Comparison of ENCODE assay signal across 8 cellular contexts in genomic region chr6:30541515-30542403, GRCh38. TPM values are rescaled to one million over a fixed set of nuclear protein-coding genes. Genes with fewer than 3 reads are reported as not detected.
DNase-seq lines count a peak whose midpoint lies in the region; ATAC-seq and TF ChIP-seq lines count a peak whose summit lies in the region.

No MANE protein-coding gene starts in this region.

- POLR2A ChIA-PET in naive thymus-derived CD8-positive, alpha-beta T cell (lab: Charles Lee): interaction anchor here (0.5 to 12.6 kb wide), 38 partner anchors 9 to 196 kb away, joined by 3 to 211 read pairs (median 4); partner anchors contain the start of genes ABCF1, C6orf136, GNL1 and HLA-E

- no peaks in the 10 kb centered on the region for H3K79me2 ChIP-seq in fibroblast of lung (ENCODE audit: control insufficient read depth, insufficient read depth, low read length)

- no peak overlapping the region for H2AFZ ChIP-seq in fibroblast of lung (ENCODE audit: low read length)

- peak; percentile 72 to 78 for ATAC-seq in naive thymus-derived CD8-positive, alpha-beta T cell
- ATAC-seq in stimulated activated effector memory CD8-positive, alpha-beta T cell treated with anti-CD3 and anti-CD28 coated beads, Interleukin-12 subunit alpha, Interleukin-12 subunit beta, amount 100 ng/mL, for 72 hours: peak; percentile 89
- ATAC-seq in HG02571 (IDR thresholded peaks at IDR 0.05; ENCODE audit: unreplicated experiment): no peak

- H3K36me3 ChIP-seq in fibroblast of lung (ENCODE audit: control insufficient read depth, insufficient read depth, low read length): peaks cover 6% of the 10 kb centered on the region

- no peaks in the 10 kb centered on the region for H4K20me1 ChIP-seq in fibroblast of lung (ENCODE audit: control insufficient read depth, extremely low read depth, insufficient read depth, low read length)

- H3K9ac ChIP-seq in fibroblast of lung (ENCODE audit: insufficient read depth, low read length): no peak overlapping the region

- H3K27me3 Mint-ChIP-seq in naive thymus-derived CD8-positive, alpha-beta T cell: no peaks in the 10 kb centered on the region

- peaks cover 0 to 7% (median 0%) of the 10 kb centered on the region in 3 donors for H3K36me3 Mint-ChIP-seq in naive thymus-derived CD8-positive, alpha-beta T cell
- H3K36me3 Mint-ChIP-seq in stimulated activated effector memory CD8-positive, alpha-beta T cell treated with anti-CD3 and anti-CD28 coated beads, Interleukin-12 subunit alpha, Interleukin-12 subunit beta, amount 100 ng/mL, for 72 hours: peaks cover 14% of the 10 kb centered on the region

- H3K9me3 ChIP-seq in fibroblast of lung (ENCODE audit: control insufficient read depth, insufficient read depth, low read depth, low read length): no peaks in the 10 kb centered on the region

- H3K4me1 Mint-ChIP-seq in naive thymus-derived CD8-positive, alpha-beta T cell: peaks cover 27 to 36% (median 32%) of the 10 kb centered on the region in 4 donors
- peaks cover 33% of the 10 kb centered on the region for H3K4me1 Mint-ChIP-seq in stimulated activated effector memory CD8-positive, alpha-beta T cell treated with anti-CD3 and anti-CD28 coated beads, Interleukin-12 subunit alpha, Interleukin-12 subunit beta, amount 100 ng/mL, for 72 hours

- H3K27ac ChIP-seq in fibroblast of lung (ENCODE audit: insufficient read depth, low read length): no peak overlapping the region

- no peaks in the 10 kb centered on the region for H3K27me3 ChIP-seq in fibroblast of lung (ENCODE audit: control insufficient read depth, insufficient read depth, low read length)

- H3K4me3 Mint-ChIP-seq in naive thymus-derived CD8-positive, alpha-beta T cell: peak overlapping the region; percentile 78 to 95 (median 90)
- H3K4me3 Mint-ChIP-seq in stimulated activated effector memory CD8-positive, alpha-beta T cell treated with anti-CD3 and anti-CD28 coated beads, Interleukin-12 subunit alpha, Interleukin-12 subunit beta, amount 100 ng/mL, for 72 hours: peak overlapping the region; percentile 70

- H3K9me3 Mint-ChIP-seq in naive thymus-derived CD8-positive, alpha-beta T cell: no peaks in the 10 kb centered on the region
- H3K9me3 Mint-ChIP-seq in stimulated activated effector memory CD8-positive, alpha-beta T cell treated with anti-CD3 and anti-CD28 coated beads, Interleukin-12 subunit alpha, Interleukin-12 subunit beta, amount 100 ng/mL, for 72 hours: no peaks in the 10 kb centered on the region

- H3K4me1 ChIP-seq in fibroblast of lung (ENCODE audit: control insufficient read depth, extremely low read depth, insufficient read depth, low read length): no peaks in the 10 kb centered on the region

- H3K27ac Mint-ChIP-seq in naive thymus-derived CD8-positive, alpha-beta T cell: peak overlapping the region; percentile 82 to 97 (median 93)
- peak overlapping the region; percentile 15 for H3K27ac Mint-ChIP-seq in stimulated activated effector memory CD8-positive, alpha-beta T cell treated with anti-CD3 and anti-CD28 coated beads, Interleukin-12 subunit alpha, Interleukin-12 subunit beta, amount 100 ng/mL, for 72 hours

- H3K4me2 ChIP-seq in fibroblast of lung (ENCODE audit: extremely low read depth, insufficient read depth, low read length): peak overlapping the region; percentile 61

- TF ChIP-seq CTCF in GM12864 (IDR thresholded peaks at IDR 0.05; ENCODE audit: low read depth, low read length, missing control alignments) (peak; percentile 99), fibroblast of lung (conservative IDR thresholded peaks at IDR 0.05 in 1 of 2, IDR thresholded peaks at IDR 0.05 in 1 of 2; ENCODE audit: low read depth in 1 of 2, low read length in 2 of 2) (peak; percentile 98 to 99)

- DNase-seq in GM12864 (ENCODE audit: low read depth) (peak; percentile 70), LHCN-M2 (ENCODE audit: low read depth) (peak; percentile 73), RPMI7951 (ENCODE audit: low read depth) (peak; percentile 78), fibroblast of lung (ENCODE audit: low read depth in 2 of 2) (peak; percentile 82 to 92)
- peak; percentile 68 to 70 for DNase-seq in activated T-helper 1 cell treated with anti-CD3 and anti-CD28 coated beads, Interleukin-2, amount 50 U/mL, for 16 hours (ENCODE audit: low read depth in 1 of 2, low spot score in 1 of 2)
- DNase-seq in naive thymus-derived CD8-positive, alpha-beta T cell: peak; percentile 64 to 90 (median 79)
- peak; percentile 75 to 82 for DNase-seq in stimulated activated effector memory CD8-positive, alpha-beta T cell treated with anti-CD3 and anti-CD28 coated beads, Interleukin-12 subunit alpha, Interleukin-12 subunit beta, amount 100 ng/mL, for 72 hours (ENCODE audit: low spot score in 2 of 2)

- H3K4me3 ChIP-seq in GM12864 (ENCODE audit: low read depth, low read length) (peak overlapping the region; percentile 36), fibroblast of lung (replicated peaks in 1 of 4; ENCODE audit: control extremely low read depth in 1 of 4, insufficient read depth in 1 of 4, low read depth in 3 of 4, low read length in 4 of 4) (peak overlapping the region in 3 of 4 experiments; percentile 1 to 50 (median 15))

RNA-seq across cellular contexts. Expression of gene GNL1, which starts 14.5 kb away (rescaled TPM):
- 51.1 TPM in 2 replicates for total RNA-seq in LHCN-M2 (2014; rRNA removed)
- polyA plus RNA-seq in LHCN-M2 (2012): 58.1 TPM
- total RNA-seq in RPMI7951 (2014; rRNA removed; shearing (Covaris generic)): 38.6 and 51.9 TPM in 2 replicates
- 50.1 and 67.0 TPM in 2 replicates for total RNA-seq in fibroblast of lung
- 33.4 and 35.2 TPM in 2 replicates for polyA plus RNA-seq in fibroblast of lung
- polyA plus RNA-seq in fibroblast of lung (2012): 57.9 and 66.9 TPM in 2 replicates
- polyA minus RNA-seq in fibroblast of lung (ENCODE audit: low replicate concordance): 67.2 and 135 TPM in 2 replicates
- 10 to 100 TPM; 78.0 to 80.7 TPM for total RNA-seq in naive thymus-derived CD8-positive, alpha-beta T cell
- 10 to 100 TPM; 24.7 to 34.1 (median 28.7) TPM for polyA plus RNA-seq in naive thymus-derived CD8-positive, alpha-beta T cell

RNA-seq across cellular contexts. Expression of gene PRR3, which starts 15.3 kb away (rescaled TPM):
- 9.6 and 13.7 TPM in 2 replicates for total RNA-seq in LHCN-M2 (2014; rRNA removed)
- 9.1 TPM for polyA plus RNA-seq in LHCN-M2 (2012)
- total RNA-seq in RPMI7951 (2014; rRNA removed; shearing (Covaris generic)): 6.9 and 9.6 TPM in 2 replicates
- total RNA-seq in fibroblast of lung: 5.1 and 6.6 TPM in 2 replicates
- polyA plus RNA-seq in fibroblast of lung: 19.0 and 23.2 TPM in 2 replicates
- 11.1 and 12.7 TPM in 2 replicates for polyA plus RNA-seq in fibroblast of lung (2012)
- polyA minus RNA-seq in fibroblast of lung (ENCODE audit: low replicate concordance): 29.1 and 35.8 TPM in 2 replicates
- total RNA-seq in naive thymus-derived CD8-positive, alpha-beta T cell: 10 to 100 TPM; 28.4 to 28.9 TPM
- polyA plus RNA-seq in naive thymus-derived CD8-positive, alpha-beta T cell: 10 to 100 TPM in 1 of 3 donors, 1 to 10 TPM in 2; 7.9 to 12.7 (median 8.6) TPM

RNA-seq across cellular contexts. Expression of gene ABCF1, which starts 29.5 kb away (rescaled TPM):
- total RNA-seq in LHCN-M2 (2014; rRNA removed): 46.6 and 69.5 TPM in 2 replicates
- polyA plus RNA-seq in LHCN-M2 (2012): 58.3 TPM
- total RNA-seq in RPMI7951 (2014; rRNA removed; shearing (Covaris generic)): 38.9 and 42.9 TPM in 2 replicates
- total RNA-seq in fibroblast of lung: 35.5 and 37.2 TPM in 2 replicates
- polyA plus RNA-seq in fibroblast of lung: 49.2 and 62.6 TPM in 2 replicates
- 74.7 and 79.2 TPM in 2 replicates for polyA plus RNA-seq in fibroblast of lung (2012)
- polyA minus RNA-seq in fibroblast of lung (ENCODE audit: low replicate concordance): 81.9 and 133 TPM in 2 replicates
- total RNA-seq in naive thymus-derived CD8-positive, alpha-beta T cell: 10 to 100 TPM; 68.6 to 71.3 TPM
- 10 to 100 TPM; 19.1 to 43.1 (median 30.5) TPM for polyA plus RNA-seq in naive thymus-derived CD8-positive, alpha-beta T cell

RNA-seq across cellular contexts. Expression of gene HLA-E, which starts 52.5 kb away (rescaled TPM):
- total RNA-seq in LHCN-M2 (2014; rRNA removed) (133 and 149 TPM in 2 replicates), fibroblast of lung (213 and 254 TPM in 2 replicates)
- polyA plus RNA-seq in LHCN-M2 (2012): 129 TPM
- total RNA-seq in RPMI7951 (2014; rRNA removed; shearing (Covaris generic)): 142 and 156 TPM in 2 replicates
- polyA plus RNA-seq in fibroblast of lung: 115 and 183 TPM in 2 replicates
- 135 and 197 TPM in 2 replicates for polyA plus RNA-seq in fibroblast of lung (2012)
- polyA minus RNA-seq in fibroblast of lung (ENCODE audit: low replicate concordance): 120 and 170 TPM in 2 replicates
- total RNA-seq in naive thymus-derived CD8-positive, alpha-beta T cell: 1,000 to 10,000 TPM; 1,291 to 1,305 TPM
- 1,000 to 10,000 TPM; 2,699 to 2,977 (median 2,826) TPM for polyA plus RNA-seq in naive thymus-derived CD8-positive, alpha-beta T cell
